Comparison of ENCODE assay signal across 22 cellular contexts in genomic region chr15:58862326-58862725, GRCh38.
DNase-seq lines count a peak whose midpoint lies in the region; ATAC-seq, FAIRE-seq and TF ChIP-seq lines count a peak whose summit lies in the region.
"Had no signal": no experiment of that assay in that cellular context is flagged by ENCODE, and none has a peak within 500 bp of the region (broad histone marks: within the 10 kb centered on the region; RNA-seq: fewer than 3 reads in every experiment).

No MANE protein-coding gene starts in this region.

- DNase-seq in GM12891 (ENCODE audit: insufficient read length, low spot score) (no peak), epithelial cell of prostate (ENCODE audit: low read depth, low spot score) (no peak), mesendoderm (no peak), AG08395 (ENCODE audit: low spot score) (no peak), middle frontal gyrus (ENCODE audit: extremely low spot score, low spot score) (no peak), GM20000 (ENCODE audit: low spot score) (no peak)
- DNase-seq: BE2C; C1 segment of cervical spinal cord; CD4-positive, CD25-positive, alpha-beta regulatory T cell; CD8-positive, alpha-beta memory T cell; COR-L47; HCEC 1CT; IMR-90 had no signal

- H3K79me1 ChIP-seq in mesendoderm (ENCODE audit: low read length) = no peaks in the 10 kb centered on the region

- H3K4me3 ChIP-seq in mesendoderm (ENCODE audit: low read length) = no peak overlapping the region
- H3K4me3 ChIP-seq: GM23338 had no signal

- no peak overlapping the region for H4K5ac ChIP-seq in mesendoderm (ENCODE audit: low read length)

- H3K18ac ChIP-seq in mesendoderm (ENCODE audit: low read length) = no peak overlapping the region

- H3K4ac ChIP-seq in mesendoderm (ENCODE audit: low read depth, low read length) = no peak overlapping the region

- ATAC-seq in SK-N-SH treated with all-trans-retinoic acid at 6 μM for 48 hours = no peak
- ATAC-seq: GM23338 had no signal

- TF ChIP-seq POLR2A in GM12891 (IDR thresholded peaks at IDR 0.05; ENCODE audit: low read depth, low read length) = no peak

- H3K27me3 ChIP-seq in mesendoderm (ENCODE audit: insufficient read depth, low read length, poor library complexity) = no peaks in the 10 kb centered on the region
- H3K27me3 ChIP-seq: BE2C had no signal

- peak; percentile 35 for FAIRE-seq in GM12891 (lab: Jason Lieb, UNC)
- FAIRE-seq: D721Med, G401.6, GM12892, GM18507, H54, HTR-8/SVneo had no signal

- no peak overlapping the region for H2BK5ac ChIP-seq in mesendoderm (ENCODE audit: low read length)

- H2BK15ac ChIP-seq in mesendoderm (replicated peaks; ENCODE audit: low read depth) = no peak overlapping the region

- no peak overlapping the region for H2BK120ac ChIP-seq in mesendoderm (ENCODE audit: low read depth, low read length)

- peak overlapping the region; percentile 38 for H3K27ac ChIP-seq in epithelial cell of prostate
- H3K27ac ChIP-seq in mesendoderm (ENCODE audit: low read depth, low read length) = peak overlapping the region; percentile 36
- H3K27ac ChIP-seq: HL-60 had no signal

- no peak overlapping the region for H3K56ac ChIP-seq in mesendoderm (ENCODE audit: low read length)

- H3K4me2 ChIP-seq in mesendoderm (ENCODE audit: low read length) = no peak overlapping the region
- H3K4me2 ChIP-seq: GM23338 had no signal

- no peak overlapping the region for H3K23ac ChIP-seq in mesendoderm (ENCODE audit: low read length)

- TF ChIP-seq CTCF in GM20000 (IDR thresholded peaks at IDR 0.05; ENCODE audit: extremely low read depth, missing control alignments) = no peak

- no peak overlapping the region for H2AK5ac ChIP-seq in mesendoderm (ENCODE audit: low read length)

- no peak overlapping the region for H4K8ac ChIP-seq in mesendoderm (ENCODE audit: low read depth, low read length)

- no peaks in the 10 kb centered on the region for H3K79me2 ChIP-seq in mesendoderm (ENCODE audit: control insufficient read depth, insufficient read depth, low read length)

- no CpG with 5 or more reads among the region's 2 CpGs for WGBS in mesendoderm (ENCODE audit: extremely low coverage, insufficient coverage, low lambda C conversion rate)

- H3K36me3 ChIP-seq in mesendoderm (ENCODE audit: control insufficient read depth, insufficient read depth, low read length) = no peaks in the 10 kb centered on the region
- H3K36me3 ChIP-seq: BE2C had no signal

- H3K4me1 ChIP-seq in mesendoderm (ENCODE audit: control insufficient read depth, low read depth, low read length) = no peaks in the 10 kb centered on the region
- H3K4me1 ChIP-seq: BE2C had no signal

- no peak overlapping the region for H3K9ac ChIP-seq in mesendoderm (ENCODE audit: low read length)

TF ChIP-seq in GM12891, 5 proteins besides CTCF, POLR2A, EP300 and RAD21:
- TF ChIP-seq POU2F2 (IDR thresholded peaks at IDR 0.05; ENCODE audit: low read depth, low read length) (no peak), TAF1 (IDR thresholded peaks at IDR 0.05; ENCODE audit: low read depth, low read length) (no peak), PAX5 (IDR thresholded peaks at IDR 0.05; ENCODE audit: insufficient read depth, low read length, severe bottlenecking) (no peak)

TF ChIP-seq in SK-N-SH treated with all-trans-retinoic acid at 6 μM for 48 hours, 23 proteins besides CTCF, POLR2A, EP300 and RAD21:
- peak; percentile 26; the same call in 1 of the 2 replicates for TF ChIP-seq TCF4 (CRISPR knock-in tag; IDR thresholded peaks at IDR 0.05; ENCODE audit: borderline replicate concordance)
- TF ChIP-seq POU6F1 (CRISPR knock-in tag; IDR thresholded peaks at IDR 0.05; ENCODE audit: borderline replicate concordance, low read depth) = no peak
